15 cellular contexts compared by ENCODE assay signal in the genomic region with DNA sequence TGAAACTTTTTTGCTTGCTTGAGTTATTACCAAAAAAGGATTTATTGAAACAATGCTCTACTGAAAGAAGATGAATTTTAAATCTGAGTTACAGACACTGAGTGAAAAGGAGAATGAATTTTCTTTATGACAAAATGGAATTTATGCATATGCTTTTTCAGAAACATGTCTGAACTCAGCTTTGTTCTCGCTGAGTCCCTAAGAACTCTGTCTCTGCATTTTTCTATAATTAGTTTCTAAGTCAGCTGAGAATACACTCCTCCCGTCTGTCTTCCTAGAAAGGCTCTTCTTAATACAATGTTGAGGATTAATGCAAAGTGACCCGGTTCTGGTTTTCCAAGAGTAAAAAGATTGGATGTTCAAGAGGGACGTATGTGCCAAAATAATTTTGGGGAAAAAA.
A peak's percentile ranks its signal among the peaks of the same experiment; 100 is the strongest.
DNase-seq lines count a peak whose midpoint lies in the region; ATAC-seq and TF ChIP-seq lines count a peak whose summit lies in the region.
"Had no signal": no experiment of that assay in that cellular context is flagged by ENCODE, and none has a peak within 500 bp of the region (broad histone marks: within the 10 kb centered on the region; RNA-seq: fewer than 3 reads in every experiment).

No MANE protein-coding gene starts in this region.

- ATAC-seq in activated T-helper 17 cell treated with anti-CD3 and anti-CD28 coated beads, Interleukin-2, amount 50 U/mL, for 72 hours (replicated peaks) = no peak
- ATAC-seq: A549; CD8-positive, alpha-beta T cell had no signal

- H3K27ac Mint-ChIP-seq in activated T-helper 17 cell treated with anti-CD3 and anti-CD28 coated beads, Interleukin-2, amount 50 U/mL, for 72 hours = no peak overlapping the region
- H3K27ac Mint-ChIP-seq: B cell; CD4-positive, alpha-beta T cell; CD8-positive, alpha-beta T cell had no signal

- no peak overlapping the region for H3K4me3 ChIP-seq in epithelial cell of esophagus (ENCODE audit: low read length)
- H3K4me3 ChIP-seq: A549; BLaER1 treated with 17β-estradiol and CSF1 and Interleukin-3, amounts not matched to agents 10 nM and 100 nM had no signal

- no peaks in the 10 kb centered on the region for H3K9me3 Mint-ChIP-seq in activated T-helper 17 cell treated with anti-CD3 and anti-CD28 coated beads, Interleukin-2, amount 50 U/mL, for 72 hours
- H3K9me3 Mint-ChIP-seq: CD4-positive, alpha-beta T cell; CD8-positive, alpha-beta T cell had no signal

- no peaks in the 10 kb centered on the region for H3K36me3 Mint-ChIP-seq in activated T-helper 17 cell treated with anti-CD3 and anti-CD28 coated beads, Interleukin-2, amount 50 U/mL, for 72 hours (ENCODE audit: low read depth)
- H3K36me3 Mint-ChIP-seq: CD8-positive, alpha-beta T cell had no signal

- DNase-seq in COLO829 (ENCODE audit: low spot score) (peak; percentile 25), epithelial cell of esophagus (ENCODE audit: low read depth) (peak; percentile 36), foreskin melanocyte (peak; percentile 14)
- DNase-seq in NK-92 treated with Interleukin-12 subunit alpha and Interleukin-12 subunit beta, amount 100 ng/mL, for 24 hours (lab: John Stamatoyannopoulos, UW) = no peak
- DNase-seq in activated CD4-positive, alpha-beta T cell treated with anti-CD3 and anti-CD28 coated beads, Interleukin-2, amount 50 U/mL, for 1 hour = no peak
- DNase-seq: AML-193; CD4-positive, alpha-beta T cell; CD8-positive, alpha-beta T cell; COR-L47; DMS79 treated with DMSO at 0.1 percent for 48 hours; GF-D8 had no signal

- H3K4me1 Mint-ChIP-seq in activated T-helper 17 cell treated with anti-CD3 and anti-CD28 coated beads, Interleukin-2, amount 50 U/mL, for 72 hours = no peaks in the 10 kb centered on the region
- H3K4me1 Mint-ChIP-seq: B cell had no signal

- TF ChIP-seq CTCF in epithelial cell of esophagus (IDR thresholded peaks at IDR 0.05; ENCODE audit: insufficient read depth, low read depth, low read length, missing control alignments) = no peak

- no peak overlapping the region for H3K4me3 Mint-ChIP-seq in activated T-helper 17 cell treated with anti-CD3 and anti-CD28 coated beads, Interleukin-2, amount 50 U/mL, for 72 hours
- H3K4me3 Mint-ChIP-seq: B cell; CD4-positive, alpha-beta T cell; CD8-positive, alpha-beta T cell had no signal

- no peaks in the 10 kb centered on the region for H3K27me3 Mint-ChIP-seq in activated T-helper 17 cell treated with anti-CD3 and anti-CD28 coated beads, Interleukin-2, amount 50 U/mL, for 72 hours
- H3K27me3 Mint-ChIP-seq: B cell; CD4-positive, alpha-beta T cell had no signal

Comparison
In these comparisons a context has a peak if more than half of its experiments do, and no peak if none do; other contexts are left out.
1. DNase-seq: peak in COLO829 (single experiment), epithelial cell of esophagus (single experiment) and foreskin melanocyte (single experiment); none in NK-92 treated with Interleukin-12 subunit alpha and Interleukin-12 subunit beta, amount 100 ng/mL, for 24 hours (single experiment) and activated CD4-positive, alpha-beta T cell treated with anti-CD3 and anti-CD28 coated beads, Interleukin-2, amount 50 U/mL, for 1 hour (single experiment).